Comparison of ENCODE assay signal across 24 cellular contexts in the genomic region with DNA sequence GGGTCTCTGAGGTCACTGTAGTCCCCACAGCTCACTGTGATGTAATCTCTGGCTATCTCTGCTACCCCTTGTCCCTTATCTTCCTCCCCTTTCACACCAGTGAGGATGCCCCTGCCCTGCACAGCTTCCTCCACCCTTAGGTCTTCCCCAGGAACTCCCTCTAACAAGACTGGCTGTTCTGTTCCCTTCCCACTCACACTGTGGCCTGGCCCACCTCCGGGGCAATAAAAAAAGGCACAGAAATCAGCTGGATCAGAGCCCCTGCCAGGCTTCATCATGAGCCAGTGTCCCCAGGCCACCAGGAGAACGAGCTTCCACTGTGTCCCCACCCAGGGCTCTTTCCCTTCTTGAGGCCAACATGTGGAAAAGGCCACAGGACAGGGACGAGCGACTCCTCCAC. TPM values are rescaled to one million over a fixed set of nuclear protein-coding genes. Genes with fewer than 3 reads are reported as not detected.
DNase-seq lines count a peak whose midpoint lies in the region; ATAC-seq and TF ChIP-seq lines count a peak whose summit lies in the region.
"Had no signal": no experiment of that assay in that cellular context is flagged by ENCODE, and none has a peak within 500 bp of the region (broad histone marks: within the 10 kb centered on the region; RNA-seq: fewer than 3 reads in every experiment).

No MANE protein-coding gene starts in this region.

- peaks cover 10% of the 10 kb centered on the region for H3K4me1 Mint-ChIP-seq in nephron progenitor cell
- H3K4me1 Mint-ChIP-seq: H9 had no signal

- H3K4me2 ChIP-seq in BLaER1 treated with 17β-estradiol and CSF1 and Interleukin-3, amounts not matched to agents 10 nM and 100 nM = peak overlapping the region; percentile 68 to 85 (median 76)
- H3K4me2 ChIP-seq in PC-3 (ENCODE audit: low read length) = no peak overlapping the region

- TF ChIP-seq CTCF in PC-3 (conservative IDR thresholded peaks at IDR 0.05; ENCODE audit: low read depth, low read length) (no peak), spleen (IDR thresholded peaks at IDR 0.05 in 8 of 11, conservative IDR thresholded peaks at IDR 0.05 in 3 of 11) (no peak), nephron progenitor cell (IDR thresholded peaks at IDR 0.05) (no peak)

- DNase-seq in PC-3 = no peak
- no peak for DNase-seq in epithelial cell of prostate (ENCODE audit: low read depth, low spot score)
- no peak for DNase-seq in spleen
- no peak for DNase-seq in NCI-H187 treated with DMSO at 0.1 percent for 48 hours (lab: John Stamatoyannopoulos, UW)
- no peak for DNase-seq in NCI-H345 (lab: John Stamatoyannopoulos, UW)
- DNase-seq in nephron progenitor cell = no peak
- DNase-seq: CD8-positive, alpha-beta T cell; DND-41; GM23248; H9; KG1; NCI-H1092 treated with DMSO at 0.1 percent for 48 hours; NCI-H1436 treated with DMSO at 0.1 percent for 48 hours; NCI-H2081; NCI-H2171; NCI-H524 treated with DMSO at 0.1 percent for 48 hours; Right ventricle myocardium superior had no signal

- no peaks in the 10 kb centered on the region for H3K79me2 ChIP-seq in PC-3 (ENCODE audit: low read length)

- no peak overlapping the region for H3K4me3 Mint-ChIP-seq in nephron progenitor cell
- H3K4me3 Mint-ChIP-seq: CD8-positive, alpha-beta T cell; H9 had no signal

- H3K4me3 ChIP-seq in BLaER1 treated with 17β-estradiol and CSF1 and Interleukin-3, amounts not matched to agents 10 nM and 100 nM = peak overlapping the region in 7 of 10 experiments; percentile 2 to 43 (median 21); a peak in 7 of 20 replicates
- H3K4me3 ChIP-seq in PC-3 (ENCODE audit: low read length) (no peak overlapping the region), spleen (peak overlapping the region in 1 of 8 donors; percentile 58)
- H3K4me3 ChIP-seq: GM12878, GM23248 had no signal

- no peak overlapping the region for H2AFZ ChIP-seq in PC-3 (ENCODE audit: low read length)
- H2AFZ ChIP-seq: GM23248 had no signal

- CTCF ChIA-PET in PC-3 (lab: Charles Lee) = no interaction called here

- TF ChIP-seq POLR2A in spleen (IDR thresholded peaks at IDR 0.05) = no peak

- H3K27me3 ChIP-seq in BLaER1 treated with 17β-estradiol and CSF1 and Interleukin-3, amounts not matched to agents 10 nM and 100 nM = no peaks in the 10 kb centered on the region
- H3K27me3 ChIP-seq in PC-3 (ENCODE audit: low read length) (no peaks in the 10 kb centered on the region), spleen (replicated peaks in 1 of 7) (peaks cover 0 to 7% (median 0%) of the 10 kb centered on the region in 7 donors)

- H3K4me1 ChIP-seq in BLaER1 treated with 17β-estradiol and CSF1 and Interleukin-3, amounts not matched to agents 10 nM and 100 nM = peaks cover 53 to 99% (median 88%) of the 10 kb centered on the region in 10 experiments
- H3K4me1 ChIP-seq in PC-3 (ENCODE audit: insufficient read depth, low read length) (peaks cover 44% of the 10 kb centered on the region), spleen (peaks cover 0 to 48% (median 20%) of the 10 kb centered on the region in 6 donors)

- WGBS in spleen, 5 donors = 73 to 86% (median 76%) methylated on average over 4 of the region's 4 CpGs

- peak overlapping the region; percentile 52 to 85 (median 75) for H3K27ac ChIP-seq in BLaER1 treated with 17β-estradiol and CSF1 and Interleukin-3, amounts not matched to agents 10 nM and 100 nM
- H3K27ac ChIP-seq in PC-3 (ENCODE audit: low read length) = peak overlapping the region; percentile 99
- H3K27ac ChIP-seq in epithelial cell of prostate = peak overlapping the region; percentile 90
- H3K27ac ChIP-seq in spleen = peak overlapping the region in 7 of 8 donors; percentile 55 to 96 (median 87)
- H3K27ac ChIP-seq: GM23248 had no signal

- intact Hi-C loops in PC-3 (cut with micrococcal nuclease) = no loop called here
- intact Hi-C loops in spleen (cut with DNase I; ENCODE audit: low total_unique reads) = no loop called here

- peaks cover 0 to 5% (median 0%) of the 10 kb centered on the region in 11 experiments; a peak in 2 of 22 replicates for H3K36me3 ChIP-seq in BLaER1 treated with 17β-estradiol and CSF1 and Interleukin-3, amounts not matched to agents 10 nM and 100 nM
- no peaks in the 10 kb centered on the region for H3K36me3 ChIP-seq in PC-3 (ENCODE audit: low read depth, low read length)
- no peaks in the 10 kb centered on the region for H3K36me3 ChIP-seq in spleen

- peaks cover 10 to 22% (median 16%) of the 10 kb centered on the region in 11 experiments; a peak in 20 of 22 replicates for H3K9me3 ChIP-seq in BLaER1 treated with 17β-estradiol and CSF1 and Interleukin-3, amounts not matched to agents 10 nM and 100 nM (replicated peaks in 1 of 11)
- H3K9me3 ChIP-seq in PC-3 (ENCODE audit: low read length) = no peaks in the 10 kb centered on the region
- no peaks in the 10 kb centered on the region for H3K9me3 ChIP-seq in spleen

- peak overlapping the region in 9 of 11 experiments; percentile 2 to 62 (median 30); a peak in 10 of 22 replicates for H3K9ac ChIP-seq in BLaER1 treated with 17β-estradiol and CSF1 and Interleukin-3, amounts not matched to agents 10 nM and 100 nM
- peak overlapping the region; percentile 77 for H3K9ac ChIP-seq in PC-3 (ENCODE audit: low read length)
- H3K9ac ChIP-seq: GM23248 had no signal

- peaks cover 62% of the 10 kb centered on the region for H3K9me3 Mint-ChIP-seq in nephron progenitor cell
- H3K9me3 Mint-ChIP-seq: CD8-positive, alpha-beta T cell had no signal

- no peaks in the 10 kb centered on the region for H3K36me3 Mint-ChIP-seq in nephron progenitor cell (ENCODE audit: low read depth)
- H3K36me3 Mint-ChIP-seq: CD8-positive, alpha-beta T cell had no signal

- no peak overlapping the region for H3K27ac Mint-ChIP-seq in nephron progenitor cell
- H3K27ac Mint-ChIP-seq: CD8-positive, alpha-beta T cell had no signal

- no peaks in the 10 kb centered on the region for H3K9me2 ChIP-seq in PC-3 (replicated peaks; ENCODE audit: low read length)

- H3F3A ChIP-seq in PC-3 (ENCODE audit: low read length, unreplicated experiment) = no peaks in the 10 kb centered on the region

- no TSS peak for BruUV-seq in PC-3 (replicated peaks; lab: Mats Ljungman, UMichigan)

- peaks cover 17% of the 10 kb centered on the region for H3K27me3 Mint-ChIP-seq in nephron progenitor cell (ENCODE audit: low read depth, poor library complexity)

- H4K20me1 ChIP-seq in BLaER1 treated with 17β-estradiol and CSF1 and Interleukin-3, amounts not matched to agents 10 nM and 100 nM = no peaks in the 10 kb centered on the region
- no peaks in the 10 kb centered on the region for H4K20me1 ChIP-seq in PC-3 (ENCODE audit: low read length)

- no peak for ATAC-seq in PC-3
- ATAC-seq: CD8-positive, alpha-beta T cell; GM12878 had no signal

- POLR2A ChIA-PET in PC-3 (lab: Charles Lee; ENCODE audit: unreplicated experiment) = no interaction called here

RNA-seq across cellular contexts. Expression of a gene that starts 4.6 kb away (rescaled TPM):
- total RNA-seq in PC-3 (2014; rRNA removed) (not detected in 2 replicates), spleen (10 to 100 TPM in 5 of 7 donors, 1 to 10 TPM in 2; 3.8 to 31.9 (median 13.5) TPM)
- 1 to 10 TPM in 2 of 3 donors, under 1 TPM in 1; 0.55 to 4.0 (median 1.6) TPM for polyA plus RNA-seq in spleen
- total RNA-seq: A673; CD8-positive, alpha-beta T cell; GM12878; GM23248; H9; HT1080; Right ventricle myocardium superior; RPMI7951; SK-MEL-5 had no signal
- polyA plus RNA-seq: BJ, GM12878, GM23248 had no signal

RNA-seq across cellular contexts. Expression of a gene that starts 43.5 kb away (rescaled TPM):
- total RNA-seq in PC-3 (2014; rRNA removed) (not detected in 2 replicates), spleen (not detected)
- under 1 TPM in 1 of 3 donors, not detected in 2; 0.04 TPM for polyA plus RNA-seq in spleen
- total RNA-seq: A673; CD8-positive, alpha-beta T cell; GM12878; GM23248; H9; HT1080; Right ventricle myocardium superior; RPMI7951; SK-MEL-5 had no signal
- polyA plus RNA-seq: BJ, GM12878, GM23248 had no signal

RNA-seq across cellular contexts. Expression of a gene that starts 43.8 kb away (rescaled TPM):
- total RNA-seq in PC-3 (2014; rRNA removed) (not detected in 2 replicates), spleen (not detected)
- polyA plus RNA-seq in spleen = not detected
- total RNA-seq: A673; CD8-positive, alpha-beta T cell; GM12878; GM23248; H9; HT1080; Right ventricle myocardium superior; RPMI7951; SK-MEL-5 had no signal
- polyA plus RNA-seq: BJ, GM12878, GM23248 had no signal

RNA-seq across cellular contexts. Expression of a gene that starts 45.7 kb away (rescaled TPM):
- 7.1 and 9.0 TPM in 2 replicates for total RNA-seq in PC-3 (2014; rRNA removed)
- total RNA-seq in spleen = 10 to 100 TPM in 1 of 7 donors, 1 to 10 TPM in 5, under 1 TPM in 1; 0.88 to 14.8 (median 2.4) TPM
- polyA plus RNA-seq in spleen = under 1 TPM; 0.27 to 0.48 (median 0.45) TPM
- total RNA-seq: CD8-positive, alpha-beta T cell; GM23248; H9; HT1080; Right ventricle myocardium superior; RPMI7951; SK-MEL-5 had no signal
- polyA plus RNA-seq: BJ, GM12878, GM23248 had no signal

RNA-seq across cellular contexts. Expression of a gene that starts 59.0 kb away (rescaled TPM):
- 1,687 and 1,830 TPM in 2 replicates for total RNA-seq in PC-3 (2014; rRNA removed)
- total RNA-seq in spleen = 1,000 to 10,000 TPM in 4 of 7 donors, 100 to 1,000 TPM in 3; 744 to 2,126 (median 1,870) TPM
- polyA plus RNA-seq in spleen = 1,000 to 10,000 TPM; 5,153 to 8,491 (median 7,946) TPM
